ENCODE assay signal across 1 cellular context in genomic region chr19:7982103-7982502, GRCh38.
A peak's percentile ranks its signal among the peaks of the same experiment; 100 is the strongest.
TF ChIP-seq lines count a peak whose summit lies in the region.

No MANE protein-coding gene starts in this region.

TF ChIP-seq in K562, 482 proteins besides CTCF, POLR2A, EP300 and RAD21:
- TF ChIP-seq CBX5 (IDR thresholded peaks at IDR 0.05; ENCODE audit: borderline replicate concordance, low read depth): no peak
- TF ChIP-seq SPI1 (IDR thresholded peaks at IDR 0.05; ENCODE audit: borderline replicate concordance, low read depth, low read length): peak; percentile 73
